Comparison of ENCODE assay signal across 1 cellular context in the genomic region with DNA sequence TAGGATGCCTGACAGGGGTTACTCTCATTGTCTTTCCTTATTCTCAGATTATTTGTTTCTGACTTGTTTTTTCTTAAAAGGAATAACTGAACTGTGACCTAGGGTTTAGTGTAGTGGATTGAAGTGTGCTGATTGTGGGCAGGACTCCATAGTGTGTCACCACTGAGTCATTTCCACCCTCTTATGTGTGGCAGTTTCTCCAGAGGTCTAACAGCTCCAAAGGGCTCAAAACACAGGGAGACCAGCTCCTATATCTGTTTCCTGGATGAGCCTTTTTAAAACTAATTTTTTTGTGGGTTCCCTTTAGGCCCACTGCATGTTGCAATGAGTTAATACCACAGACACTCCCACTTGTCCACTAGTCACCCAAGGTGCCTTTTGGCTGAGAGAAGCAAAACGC.
TF ChIP-seq lines count a peak whose summit lies in the region.

No MANE protein-coding gene starts in this region.

TF ChIP-seq in IMR-90, 13 proteins besides CTCF, POLR2A, EP300 and RAD21 (continued from another document):
- TF ChIP-seq, protein P1, sequence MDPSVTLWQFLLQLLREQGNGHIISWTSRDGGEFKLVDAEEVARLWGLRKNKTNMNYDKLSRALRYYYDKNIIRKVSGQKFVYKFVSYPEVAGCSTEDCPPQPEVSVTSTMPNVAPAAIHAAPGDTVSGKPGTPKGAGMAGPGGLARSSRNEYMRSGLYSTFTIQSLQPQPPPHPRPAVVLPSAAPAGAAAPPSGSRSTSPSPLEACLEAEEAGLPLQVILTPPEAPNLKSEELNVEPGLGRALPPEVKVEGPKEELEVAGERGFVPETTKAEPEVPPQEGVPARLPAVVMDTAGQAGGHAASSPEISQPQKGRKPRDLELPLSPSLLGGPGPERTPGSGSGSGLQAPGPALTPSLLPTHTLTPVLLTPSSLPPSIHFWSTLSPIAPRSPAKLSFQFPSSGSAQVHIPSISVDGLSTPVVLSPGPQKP (IDR thresholded peaks at IDR 0.05; ENCODE audit: borderline replicate concordance, low read depth, low read length) = no peak
- no peak for TF ChIP-seq CHD1 (IDR thresholded peaks at IDR 0.05; ENCODE audit: low read depth, low read length)
- no peak for TF ChIP-seq MAZ (IDR thresholded peaks at IDR 0.05; ENCODE audit: borderline replicate concordance, low read depth, low read length)
- no peak for TF ChIP-seq RFX5 (IDR thresholded peaks at IDR 0.05; ENCODE audit: low read depth, low read length)
- TF ChIP-seq FOS (IDR thresholded peaks at IDR 0.05; ENCODE audit: low read depth, low read length) = no peak
TF ChIP-seq in IMR-90: peak in this region for 0.
